In genomic region chr2:18975506-18975905, GRCh38 we compare ENCODE assay signal across 16 cellular contexts.
DNase-seq lines count a peak whose midpoint lies in the region; ATAC-seq and TF ChIP-seq lines count a peak whose summit lies in the region.
"Had no signal": no experiment of that assay in that cellular context is flagged by ENCODE, and none has a peak within 500 bp of the region (broad histone marks: within the 10 kb centered on the region; RNA-seq: fewer than 3 reads in every experiment).

No MANE protein-coding gene starts in this region.

- no peaks in the 10 kb centered on the region for H3K27me3 ChIP-seq in ACC112 (ENCODE audit: insufficient read depth, low read length)
- H3K27me3 ChIP-seq in esophagus muscularis mucosa, result no peaks in the 10 kb centered on the region
- H3K27me3 ChIP-seq in osteoblast (ENCODE audit: insufficient read depth, low read length), result no peaks in the 10 kb centered on the region
- H3K27me3 ChIP-seq in Karpas-422 (ENCODE audit: low read length), result no peaks in the 10 kb centered on the region
- H3K27me3 ChIP-seq: cardiac muscle cell, SJCRH30 had no signal

- no peak overlapping the region for H3K9ac ChIP-seq in Karpas-422 (ENCODE audit: low read length)

- no peaks in the 10 kb centered on the region for H3K79me2 ChIP-seq in ACC112 (ENCODE audit: control insufficient read depth, insufficient read depth, low read length, unreplicated experiment)
- H3K79me2 ChIP-seq in OCI-LY7 (ENCODE audit: insufficient read depth, low read depth, low read length), result no peaks in the 10 kb centered on the region
- H3K79me2 ChIP-seq in osteoblast (ENCODE audit: insufficient read depth, low read length), result no peaks in the 10 kb centered on the region
- no peaks in the 10 kb centered on the region for H3K79me2 ChIP-seq in Karpas-422 (ENCODE audit: low read length)

- no peak for TF ChIP-seq EP300 in esophagus muscularis mucosa (IDR thresholded peaks at IDR 0.05)

- TF ChIP-seq CTCF in OCI-LY7 (conservative IDR thresholded peaks at IDR 0.05; ENCODE audit: low read length), result no peak
- TF ChIP-seq CTCF in esophagus muscularis mucosa (IDR thresholded peaks at IDR 0.05), result no peak
- TF ChIP-seq CTCF in osteoblast (IDR thresholded peaks at IDR 0.05; ENCODE audit: extremely low read depth, low read depth, low read length), result no peak

- H3K4me2 ChIP-seq in OCI-LY7 (ENCODE audit: low read length) (peak overlapping the region; percentile 40; the same call in 1 of the 2 replicates), osteoblast (ENCODE audit: insufficient read depth, low read length) (peak overlapping the region; percentile 89), Karpas-422 (ENCODE audit: low read depth, low read length, poor library complexity, severe bottlenecking) (no peak overlapping the region)

- BruUV-seq in OCI-LY7 (replicated peaks; lab: Mats Ljungman, UMichigan), result no TSS peak

- H3K9me2 ChIP-seq in OCI-LY7 (ENCODE audit: insufficient read depth, low read length), result no peaks in the 10 kb centered on the region
- no peaks in the 10 kb centered on the region for H3K9me2 ChIP-seq in Karpas-422 (replicated peaks; ENCODE audit: insufficient read depth, low read length)

- POLR2A ChIA-PET in OCI-LY7 (lab: Charles Lee), result no interaction called here

- CTCF ChIA-PET in OCI-LY7 (lab: Charles Lee; ENCODE audit: unreplicated experiment), result no interaction called here

- peak overlapping the region; percentile 95 for H3K27ac ChIP-seq in ACC112 (ENCODE audit: low read depth, low read length)
- no peak overlapping the region for H3K27ac ChIP-seq in OCI-LY7 (ENCODE audit: low read depth, low read length, poor library complexity, severe bottlenecking)
- H3K27ac ChIP-seq in esophagus muscularis mucosa (replicated peaks in 1 of 4), result peak overlapping the region; percentile 67 to 85 (median 80)
- peak overlapping the region; percentile 87 for H3K27ac ChIP-seq in osteoblast (ENCODE audit: low read depth, low read length)
- H3K27ac ChIP-seq in Karpas-422 (ENCODE audit: low read length), result no peak overlapping the region
- H3K27ac ChIP-seq: cardiac muscle cell, SJCRH30 had no signal

- ATAC-seq in HG03159 (IDR thresholded peaks at IDR 0.05; ENCODE audit: unreplicated experiment) (no peak), HG02938 (IDR thresholded peaks at IDR 0.05; ENCODE audit: unreplicated experiment) (no peak)
- ATAC-seq: activated naive CD8-positive, alpha-beta T cell treated with anti-CD3 and anti-CD28 coated beads, Interleukin-2, amount 50 U/mL, for 24 hours; activated T-helper 17 cell treated with anti-CD3 and anti-CD28 coated beads, Interleukin-2, amount 50 U/mL, for 72 hours had no signal

- no peaks in the 10 kb centered on the region for H3K36me3 ChIP-seq in ACC112 (ENCODE audit: insufficient read depth, low read length)
- H3K36me3 ChIP-seq in OCI-LY7 (ENCODE audit: insufficient read depth, low read length), result no peaks in the 10 kb centered on the region
- H3K36me3 ChIP-seq in esophagus muscularis mucosa, result no peaks in the 10 kb centered on the region
- no peaks in the 10 kb centered on the region for H3K36me3 ChIP-seq in osteoblast (ENCODE audit: insufficient read depth, low read length)
- no peaks in the 10 kb centered on the region for H3K36me3 ChIP-seq in Karpas-422 (ENCODE audit: insufficient read depth, low read length)
- H3K36me3 ChIP-seq: cardiac muscle cell, SJCRH30 had no signal

- peaks cover 33% of the 10 kb centered on the region for H3K4me1 ChIP-seq in ACC112 (ENCODE audit: control insufficient read depth, insufficient read depth, low read length, unreplicated experiment)
- H3K4me1 ChIP-seq in OCI-LY7 (ENCODE audit: insufficient read depth, low read length, poor library complexity, severe bottlenecking), result peaks cover 10% of the 10 kb centered on the region
- peaks cover 17 to 50% (median 41%) of the 10 kb centered on the region in 4 donors for H3K4me1 ChIP-seq in esophagus muscularis mucosa
- H3K4me1 ChIP-seq in osteoblast (ENCODE audit: insufficient read depth, low read length), result peaks cover 30% of the 10 kb centered on the region
- peaks cover 7% of the 10 kb centered on the region for H3K4me1 ChIP-seq in Karpas-422 (ENCODE audit: low read length)

- DNase-seq in OCI-LY7 (ENCODE audit: low spot score) (no peak), esophagus muscularis mucosa (ENCODE audit: extremely low spot score) (no peak), osteoblast (ENCODE audit: insufficient read length, low spot score, missing footprints) (no peak), Karpas-422 (no peak), SK-N-DZ (ENCODE audit: low spot score) (no peak)
- DNase-seq: activated naive CD8-positive, alpha-beta T cell treated with anti-CD3 and anti-CD28 coated beads, Interleukin-2, amount 50 U/mL, for 24 hours; NCI-H1930; NCI-H510A; stimulated activated naive B cell treated with anti-CD40 and anti-IgM and Interleukin-4, amounts not matched to agents 10 μg/mL and 1 μg/mL and 100 μg/mL, for 72 hours; T-helper 9 cell had no signal

- no peak overlapping the region for H2AFZ ChIP-seq in ACC112 (ENCODE audit: low read length, unreplicated experiment)
- H2AFZ ChIP-seq in OCI-LY7 (ENCODE audit: low read length), result no peak overlapping the region
- H2AFZ ChIP-seq in osteoblast (ENCODE audit: low read length), result peak overlapping the region; percentile 2
- H2AFZ ChIP-seq in Karpas-422 (ENCODE audit: low read length), result no peak overlapping the region

- no peaks in the 10 kb centered on the region for H4K20me1 ChIP-seq in OCI-LY7 (ENCODE audit: insufficient read depth, low read length)
- H4K20me1 ChIP-seq in osteoblast (ENCODE audit: insufficient read depth, low read length), result no peaks in the 10 kb centered on the region
- H4K20me1 ChIP-seq in Karpas-422 (ENCODE audit: insufficient read depth, low read depth, low read length), result no peaks in the 10 kb centered on the region

- H3K9me3 ChIP-seq in OCI-LY7 (ENCODE audit: low read length) (no peaks in the 10 kb centered on the region), esophagus muscularis mucosa (no peaks in the 10 kb centered on the region), osteoblast (ENCODE audit: low read depth, low read length) (no peaks in the 10 kb centered on the region), Karpas-422 (ENCODE audit: low read length) (no peaks in the 10 kb centered on the region)
- H3K9me3 ChIP-seq: SJCRH30 had no signal

- intact Hi-C loops in OCI-LY7 (cut with micrococcal nuclease; ENCODE audit: unreplicated experiment), result no loop called here
- intact Hi-C loops in esophagus muscularis mucosa (cut with DNase I), result loop anchor here (10.0 kb wide), 1 partner anchor 231 kb away; no protein-coding TSS in a partner anchor

- TF ChIP-seq POLR2A in esophagus muscularis mucosa (IDR thresholded peaks at IDR 0.05; ENCODE audit: low read depth), result no peak

- H3K4me3 ChIP-seq in ACC112 (ENCODE audit: low read depth, low read length) (peak overlapping the region; percentile 68), OCI-LY7 (ENCODE audit: low read depth, low read length, poor library complexity, severe bottlenecking) (no peak overlapping the region), esophagus muscularis mucosa (peak overlapping the region; percentile 33 to 50 (median 42)), osteoblast (ENCODE audit: insufficient read depth, low read length) (no peak overlapping the region), Karpas-422 (ENCODE audit: low read length) (no peak overlapping the region)
- H3K4me3 ChIP-seq: cardiac muscle cell had no signal

- 49% methylated on average over 6 of the region's 6 CpGs for WGBS in esophagus muscularis mucosa

Comparison
In these comparisons a context has a peak if more than half of its experiments do, and no peak if none do; other contexts are left out.
1. H3K27ac ChIP-seq: peak in ACC112 (single experiment), esophagus muscularis mucosa (4 of 4) and osteoblast (single experiment); none in OCI-LY7 (single experiment) and Karpas-422 (single experiment).
2. H3K4me3 ChIP-seq: peak in ACC112 (single experiment) and esophagus muscularis mucosa (4 of 4); none in OCI-LY7 (single experiment), osteoblast (single experiment) and Karpas-422 (single experiment).